In the genomic region with DNA sequence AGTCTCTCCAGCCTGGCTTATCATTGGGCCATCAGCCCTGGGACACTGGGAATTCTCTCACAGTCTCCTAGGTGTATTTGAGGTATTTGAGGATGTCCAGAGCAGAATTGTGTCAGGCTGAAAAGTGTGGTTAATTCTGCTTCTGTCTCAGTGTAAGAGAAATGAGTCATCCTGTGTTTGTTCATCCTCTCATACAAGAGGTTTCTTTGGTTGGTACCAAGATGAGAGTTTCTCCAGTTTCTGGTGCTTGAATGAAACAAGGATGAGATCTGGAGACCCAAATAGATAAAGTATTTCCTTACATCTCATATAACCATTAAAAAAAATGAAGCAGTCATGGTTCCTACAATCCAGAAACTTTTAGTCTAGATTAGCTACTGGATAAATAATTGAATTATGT, we compare ENCODE assay signal across 28 cellular contexts. TPM values are rescaled to one million over a fixed set of nuclear protein-coding genes. Genes with fewer than 3 reads are reported as not detected.
A peak's percentile ranks its signal among the peaks of the same experiment; 100 is the strongest.
DNase-seq lines count a peak whose midpoint lies in the region; ATAC-seq and TF ChIP-seq lines count a peak whose summit lies in the region.
"Had no signal": no experiment of that assay in that cellular context is flagged by ENCODE, and none has a peak within 500 bp of the region (broad histone marks: within the 10 kb centered on the region; RNA-seq: fewer than 3 reads in every experiment).

No MANE protein-coding gene starts in this region.

- peaks cover 74% of the 10 kb centered on the region for H3K36me3 ChIP-seq in endodermal cell (ENCODE audit: control insufficient read depth, insufficient read depth, low read length)
- H3K36me3 ChIP-seq: ovary had no signal

- H3K27ac Mint-ChIP-seq in natural killer cell (peak overlapping the region; percentile 58 to 66), endodermal cell (no peak overlapping the region), H9 (no peak overlapping the region)
- H3K27ac Mint-ChIP-seq in natural killer cell treated with Interleukin-12 subunit alpha and Interleukin-12 subunit beta and Interleukin-15 and Interleukin-18, amount 100 ng/mL, for 72 hours = no peak overlapping the region
- no peak overlapping the region for H3K27ac Mint-ChIP-seq in stimulated activated effector memory CD8-positive, alpha-beta T cell treated with anti-CD3 and anti-CD28 coated beads, Interleukin-12 subunit alpha, Interleukin-12 subunit beta, amount 100 ng/mL, for 72 hours
- H3K27ac Mint-ChIP-seq: activated B cell treated with CpG ODN at 0.5 μM for 24 hours; B cell; brain; stimulated activated naive CD8-positive, alpha-beta T cell treated with anti-CD3 and anti-CD28 coated beads, Interleukin-15, Interleukin-2, amounts not matched to agents 100 ng/mL and 50 ng/mL, for 24 hours; T-cell had no signal

- H3K27me3 ChIP-seq in endodermal cell (ENCODE audit: control insufficient read depth, insufficient read depth, low read length, poor library complexity, severe bottlenecking) (no peaks in the 10 kb centered on the region), H9 (ENCODE audit: insufficient read depth, low read length) (no peaks in the 10 kb centered on the region)
- H3K27me3 ChIP-seq: adrenal gland, dorsolateral prefrontal cortex, gastrocnemius medialis, ovary had no signal

- H3K4me2 ChIP-seq in H9 (ENCODE audit: insufficient read depth, insufficient read length, low read length) = no peak overlapping the region

- no peak for ATAC-seq in natural killer cell
- ATAC-seq in natural killer cell treated with Interleukin-12 subunit alpha and Interleukin-12 subunit beta and Interleukin-15 and Interleukin-18, amount 100 ng/mL, for 72 hours = no peak
- peak; percentile 78 for ATAC-seq in stimulated activated effector memory CD8-positive, alpha-beta T cell treated with anti-CD3 and anti-CD28 coated beads, Interleukin-12 subunit alpha, Interleukin-12 subunit beta, amount 100 ng/mL, for 72 hours
- no peak for ATAC-seq in HG02852 (IDR thresholded peaks at IDR 0.05; ENCODE audit: unreplicated experiment)
- ATAC-seq in GM21529 (IDR thresholded peaks at IDR 0.05; ENCODE audit: unreplicated experiment) = no peak
- ATAC-seq: gastrocnemius medialis, K562, mucosa of descending colon, T-cell had no signal

- H2AFZ ChIP-seq in H9 (ENCODE audit: low read length) = no peak overlapping the region

- H4K91ac ChIP-seq in H9 (ENCODE audit: insufficient read length, low read depth, low read length) = no peak overlapping the region

- H4K5ac ChIP-seq in H9 (ENCODE audit: insufficient read length, low read depth, low read length) = no peak overlapping the region

- H3K4me1 Mint-ChIP-seq in natural killer cell (peaks cover 41 to 55% of the 10 kb centered on the region in 2 donors), endodermal cell (peaks cover 8% of the 10 kb centered on the region), H9 (peaks cover 24 to 33% of the 10 kb centered on the region in 2 experiments)
- peaks cover 22 to 25% of the 10 kb centered on the region in 2 donors for H3K4me1 Mint-ChIP-seq in natural killer cell treated with Interleukin-12 subunit alpha and Interleukin-12 subunit beta and Interleukin-15 and Interleukin-18, amount 100 ng/mL, for 72 hours (ENCODE audit: low read depth in 2 of 2)
- peaks cover 25% of the 10 kb centered on the region for H3K4me1 Mint-ChIP-seq in stimulated activated effector memory CD8-positive, alpha-beta T cell treated with anti-CD3 and anti-CD28 coated beads, Interleukin-12 subunit alpha, Interleukin-12 subunit beta, amount 100 ng/mL, for 72 hours

- no peak overlapping the region for H3K23ac ChIP-seq in H9 (ENCODE audit: insufficient read length, low read depth, low read length)

- H3K9me3 ChIP-seq in endodermal cell (ENCODE audit: control insufficient read depth, low read length) = peaks cover 83% of the 10 kb centered on the region
- H3K9me3 ChIP-seq in H9 (ENCODE audit: control insufficient read depth, low read depth, low read length) = no peaks in the 10 kb centered on the region
- H3K9me3 ChIP-seq: adrenal gland, gastrocnemius medialis, ovary had no signal

- no peak overlapping the region for H2BK20ac ChIP-seq in H9 (ENCODE audit: low read depth, low read length, poor library complexity, severe bottlenecking)

- no peaks in the 10 kb centered on the region for H3K23me2 ChIP-seq in H9 (ENCODE audit: insufficient read length, low read depth, low read length, poor library complexity, severe bottlenecking)

- H3K27ac ChIP-seq in endodermal cell (ENCODE audit: low read depth, low read length) (no peak overlapping the region), H9 (ENCODE audit: insufficient read length, low read depth, low read length) (no peak overlapping the region)
- H3K27ac ChIP-seq: adrenal gland, dorsolateral prefrontal cortex, gastrocnemius medialis, ovary had no signal

- peaks cover 53% of the 10 kb centered on the region for H3K79me2 ChIP-seq in H9 (ENCODE audit: insufficient read depth, low read length)

- DNase-seq in natural killer cell (no peak), NB4 (ENCODE audit: low read depth) (peak; percentile 11), endodermal cell (no peak), H9 (no peak)
- DNase-seq in natural killer cell treated with Interleukin-12 subunit alpha and Interleukin-12 subunit beta and Interleukin-15 and Interleukin-18, amount 100 ng/mL, for 72 hours (ENCODE audit: low spot score) = no peak
- no peak for DNase-seq in stimulated activated effector memory CD8-positive, alpha-beta T cell treated with anti-CD3 and anti-CD28 coated beads, Interleukin-12 subunit alpha, Interleukin-12 subunit beta, amount 100 ng/mL, for 72 hours (ENCODE audit: low spot score in 2 of 2)
- DNase-seq: activated B cell treated with CpG ODN at 0.5 μM for 24 hours; activated naive CD4-positive, alpha-beta T cell treated with Interleukin-2 at 50 U/mL for 16 hours; adrenal gland; DMS153; dorsolateral prefrontal cortex; gastrocnemius medialis; GDM1; mucosa of descending colon; NCI-H1105 treated with DMSO at 0.1 percent for 48 hours; NCI-H187 treated with DMSO at 0.1 percent for 48 hours; NCI-H2171 treated with DMSO at 0.1 percent for 48 hours; NCI-H510A; ovary; RPMI8226; small intestine; T-cell had no signal

- TF ChIP-seq CTCF in natural killer cell (IDR thresholded peaks at IDR 0.05) (no peak), NB4 (IDR thresholded peaks at IDR 0.05; ENCODE audit: low read depth, low read length) (no peak), endodermal cell (conservative IDR thresholded peaks at IDR 0.05) (no peak), H9 (conservative IDR thresholded peaks at IDR 0.05) (no peak)

- H3K9me3 Mint-ChIP-seq in natural killer cell (no peaks in the 10 kb centered on the region), endodermal cell (peaks cover 6% of the 10 kb centered on the region), H9 (peaks cover 0 to 75% of the 10 kb centered on the region in 2 experiments; a peak in 3 of 5 replicates)
- H3K9me3 Mint-ChIP-seq in natural killer cell treated with Interleukin-12 subunit alpha and Interleukin-12 subunit beta and Interleukin-15 and Interleukin-18, amount 100 ng/mL, for 72 hours = no peaks in the 10 kb centered on the region
- H3K9me3 Mint-ChIP-seq in stimulated activated effector memory CD8-positive, alpha-beta T cell treated with anti-CD3 and anti-CD28 coated beads, Interleukin-12 subunit alpha, Interleukin-12 subunit beta, amount 100 ng/mL, for 72 hours = no peaks in the 10 kb centered on the region
- H3K9me3 Mint-ChIP-seq: activated B cell treated with CpG ODN at 0.5 μM for 24 hours had no signal

- H4K20me1 ChIP-seq in H9 (ENCODE audit: control insufficient read depth, insufficient read depth, insufficient read length) = no peaks in the 10 kb centered on the region

- intact Hi-C loops in natural killer cell (cut with micrococcal nuclease) = no loop called here

- H3K4me1 ChIP-seq in endodermal cell (ENCODE audit: control insufficient read depth, insufficient read depth, low read length) (no peaks in the 10 kb centered on the region), H9 (ENCODE audit: insufficient read depth, low read length) (no peaks in the 10 kb centered on the region; the same call in 1 of the 2 replicates)

- no peak for TF ChIP-seq POLR2A in NB4 (IDR thresholded peaks at IDR 0.05; ENCODE audit: extremely low read depth, insufficient read length)

- no peak overlapping the region for H3K56ac ChIP-seq in H9 (ENCODE audit: insufficient read length, low read depth, low read length)

- no peak overlapping the region for H2BK5ac ChIP-seq in H9 (ENCODE audit: insufficient read length, low read length)

- H3K4me3 ChIP-seq in NB4 (ENCODE audit: low read depth, low read length) = no peak overlapping the region
- H3K4me3 ChIP-seq in endodermal cell (ENCODE audit: low read length) = peak overlapping the region; percentile 64
- H3K4me3 ChIP-seq: adrenal gland, dorsolateral prefrontal cortex, gastrocnemius medialis, K562, mucosa of descending colon, ovary had no signal

- no peak overlapping the region for H2AK5ac ChIP-seq in H9 (ENCODE audit: insufficient read length, low read length)

- no peak overlapping the region for H3T11ph ChIP-seq in H9 (ENCODE audit: low read length)

- no peak overlapping the region for H2BK15ac ChIP-seq in H9 (ENCODE audit: low read depth, low read length)

- H3K14ac ChIP-seq in H9 (ENCODE audit: insufficient read depth, low read length) = no peak overlapping the region

- H3K27me3 Mint-ChIP-seq in natural killer cell (ENCODE audit: low read depth in 2 of 2) = no peaks in the 10 kb centered on the region
- no peaks in the 10 kb centered on the region for H3K27me3 Mint-ChIP-seq in natural killer cell treated with Interleukin-12 subunit alpha and Interleukin-12 subunit beta and Interleukin-15 and Interleukin-18, amount 100 ng/mL, for 72 hours
- H3K27me3 Mint-ChIP-seq in endodermal cell (ENCODE audit: insufficient read depth) = no peaks in the 10 kb centered on the region
- no peaks in the 10 kb centered on the region for H3K27me3 Mint-ChIP-seq in H9 (ENCODE audit: low read depth)
- H3K27me3 Mint-ChIP-seq: activated B cell treated with CpG ODN at 0.5 μM for 24 hours; B cell; stimulated activated naive CD8-positive, alpha-beta T cell treated with anti-CD3 and anti-CD28 coated beads, Interleukin-15, Interleukin-2, amounts not matched to agents 100 ng/mL and 50 ng/mL, for 24 hours; T-cell had no signal

- no peak overlapping the region for H3K4me3 Mint-ChIP-seq in natural killer cell
- no peak overlapping the region for H3K4me3 Mint-ChIP-seq in natural killer cell treated with Interleukin-12 subunit alpha and Interleukin-12 subunit beta and Interleukin-15 and Interleukin-18, amount 100 ng/mL, for 72 hours
- no peak overlapping the region for H3K4me3 Mint-ChIP-seq in endodermal cell
- H3K4me3 Mint-ChIP-seq in stimulated activated effector memory CD8-positive, alpha-beta T cell treated with anti-CD3 and anti-CD28 coated beads, Interleukin-12 subunit alpha, Interleukin-12 subunit beta, amount 100 ng/mL, for 72 hours = no peak overlapping the region
- H3K4me3 Mint-ChIP-seq in H9 = no peak overlapping the region
- H3K4me3 Mint-ChIP-seq: activated B cell treated with CpG ODN at 0.5 μM for 24 hours; B cell; brain; stimulated activated naive CD8-positive, alpha-beta T cell treated with anti-CD3 and anti-CD28 coated beads, Interleukin-15, Interleukin-2, amounts not matched to agents 100 ng/mL and 50 ng/mL, for 24 hours; T-cell had no signal

- H4K8ac ChIP-seq in H9 (replicated peaks; ENCODE audit: insufficient read length, low read depth, low read length) = no peak overlapping the region

- peaks cover 3% of the 10 kb centered on the region for H3K79me1 ChIP-seq in H9 (ENCODE audit: insufficient read depth, low read depth, low read length, poor library complexity, severe bottlenecking)

- no peak overlapping the region for H2BK120ac ChIP-seq in H9 (ENCODE audit: low read depth, low read length, poor library complexity, severe bottlenecking)

- no peak overlapping the region for H3K4ac ChIP-seq in H9 (ENCODE audit: low read depth, low read length)

- H3K9ac ChIP-seq in endodermal cell (ENCODE audit: extremely low read depth, low read length, poor library complexity, severe bottlenecking) (no peak overlapping the region), H9 (ENCODE audit: extremely low read depth, insufficient read length, low read length) (no peak overlapping the region)

- H3K36me3 Mint-ChIP-seq in natural killer cell = no peaks in the 10 kb centered on the region
- peaks cover 20% of the 10 kb centered on the region for H3K36me3 Mint-ChIP-seq in natural killer cell treated with Interleukin-12 subunit alpha and Interleukin-12 subunit beta and Interleukin-15 and Interleukin-18, amount 100 ng/mL, for 72 hours
- peaks cover 72% of the 10 kb centered on the region for H3K36me3 Mint-ChIP-seq in endodermal cell (ENCODE audit: low read depth)
- H3K36me3 Mint-ChIP-seq in stimulated activated effector memory CD8-positive, alpha-beta T cell treated with anti-CD3 and anti-CD28 coated beads, Interleukin-12 subunit alpha, Interleukin-12 subunit beta, amount 100 ng/mL, for 72 hours = peaks cover 29% of the 10 kb centered on the region
- H3K36me3 Mint-ChIP-seq in H9 (ENCODE audit: insufficient read depth in 1 of 3, low read depth in 3 of 3) = peaks cover 43 to 74% (median 54%) of the 10 kb centered on the region in 3 experiments

- no peak overlapping the region for H2BK12ac ChIP-seq in H9 (ENCODE audit: insufficient read length, low read depth, low read length)

- no peak overlapping the region for H3K18ac ChIP-seq in H9 (ENCODE audit: insufficient read length, low read depth, low read length)

RNA-seq across cellular contexts. Expression of a gene that starts 7.7 kb away (rescaled TPM):
- total RNA-seq in natural killer cell (10 to 100 TPM in 2 of 3 donors, 1 to 10 TPM in 1; 8.6 to 14.7 (median 10.1) TPM), endodermal cell (10 to 100 TPM; 44.4 to 51.9 TPM), H9 (2021) (47.7 and 51.0 TPM in 2 replicates)
- total RNA-seq in natural killer cell treated with Interleukin-12 subunit alpha and Interleukin-12 subunit beta and Interleukin-15 and Interleukin-18, amount 100 ng/mL, for 72 hours = 10 to 100 TPM; 13.4 to 13.7 TPM
- polyA plus RNA-seq in endodermal cell (2013, experiment 1 of 2) = 17.2 TPM
- 17.3 TPM for polyA plus RNA-seq in endodermal cell (2013, experiment 2 of 2)

RNA-seq across cellular contexts. Expression of a gene that starts 27.4 kb away (rescaled TPM):
- total RNA-seq in natural killer cell (1 to 10 TPM; 2.2 to 5.2 (median 4.2) TPM), endodermal cell (10 to 100 TPM; 47.7 to 53.3 TPM), H9 (2021) (54.0 and 58.1 TPM in 2 replicates)
- total RNA-seq in natural killer cell treated with Interleukin-12 subunit alpha and Interleukin-12 subunit beta and Interleukin-15 and Interleukin-18, amount 100 ng/mL, for 72 hours = 1 to 10 TPM; 5.2 to 9.3 TPM
- 33.8 TPM for polyA plus RNA-seq in endodermal cell (2013, experiment 1 of 2)
- polyA plus RNA-seq in endodermal cell (2013, experiment 2 of 2) = 33.3 TPM

RNA-seq across cellular contexts. Expression of a gene that starts 51.8 kb away (rescaled TPM):
- total RNA-seq in natural killer cell (10 to 100 TPM; 35.0 to 62.8 (median 44.0) TPM), endodermal cell (10 to 100 TPM in 1 of 2 donors, 1 to 10 TPM in 1; 8.8 to 12.0 TPM), H9 (2021) (2.0 and 3.0 TPM in 2 replicates)
- total RNA-seq in natural killer cell treated with Interleukin-12 subunit alpha and Interleukin-12 subunit beta and Interleukin-15 and Interleukin-18, amount 100 ng/mL, for 72 hours = 10 to 100 TPM; 21.1 to 37.9 TPM
- polyA plus RNA-seq in endodermal cell (2013, experiment 1 of 2) = 10.5 TPM
- polyA plus RNA-seq in endodermal cell (2013, experiment 2 of 2) = 11.7 TPM

Comparison
In these comparisons a context has a peak if more than half of its experiments do, and no peak if none do; other contexts are left out.
1. H3K27ac Mint-ChIP-seq: peak in natural killer cell (2 of 2); none in natural killer cell treated with Interleukin-12 subunit alpha and Interleukin-12 subunit beta and Interleukin-15 and Interleukin-18, amount 100 ng/mL, for 72 hours (0 of 2), endodermal cell (single experiment), stimulated activated effector memory CD8-positive, alpha-beta T cell treated with anti-CD3 and anti-CD28 coated beads, Interleukin-12 subunit alpha, Interleukin-12 subunit beta, amount 100 ng/mL, for 72 hours (single experiment) and H9 (0 of 3).